11 cellular contexts compared by ENCODE assay signal in the genomic region with DNA sequence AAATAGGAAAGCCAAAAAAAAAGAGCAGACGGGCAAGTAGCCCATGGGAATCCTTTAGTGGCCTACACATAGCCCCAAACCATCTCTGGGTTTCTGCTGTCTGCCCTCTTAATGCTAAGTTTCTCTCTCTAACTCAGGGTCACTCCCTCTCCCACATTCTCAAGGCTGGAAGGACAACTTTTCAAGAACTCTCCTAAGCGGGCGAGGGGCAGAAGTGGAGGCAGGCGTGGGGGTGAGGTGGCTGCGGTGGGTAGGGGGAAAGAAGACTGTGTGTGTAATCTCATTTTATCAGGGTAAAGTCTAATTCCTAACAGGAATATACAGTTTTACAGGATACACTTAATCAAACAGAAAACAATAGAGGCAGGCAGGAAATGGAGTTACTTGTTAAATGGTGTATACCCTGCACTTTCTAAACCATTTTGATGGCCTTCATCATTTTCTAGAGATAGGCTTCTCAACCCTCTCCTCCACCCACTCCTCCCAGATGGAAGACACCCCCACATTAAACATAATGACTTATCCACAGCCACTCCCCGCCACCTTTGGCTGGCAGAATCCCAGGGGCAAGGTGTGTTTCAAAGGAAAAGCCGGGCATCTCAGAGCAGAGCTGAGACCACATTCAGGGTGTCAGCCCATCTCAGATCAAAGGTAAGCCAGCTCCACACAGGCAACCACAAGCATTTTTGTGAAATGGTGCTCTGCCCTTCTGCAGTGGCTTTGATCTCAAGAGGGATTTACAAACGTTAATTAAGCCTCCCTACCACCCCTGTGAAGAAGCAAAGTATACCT. TPM values are rescaled to one million over a fixed set of nuclear protein-coding genes. Genes with fewer than 3 reads are reported as not detected.
DNase-seq lines count a peak whose midpoint lies in the region; ATAC-seq and TF ChIP-seq lines count a peak whose summit lies in the region.
"Had no signal": no experiment of that assay in that cellular context is flagged by ENCODE, and none has a peak within 500 bp of the region (broad histone marks: within the 10 kb centered on the region; RNA-seq: fewer than 3 reads in every experiment).

No MANE protein-coding gene starts in this region.

- H3K36me3 ChIP-seq in mammary epithelial cell (ENCODE audit: insufficient read depth, low read length) (peaks cover 2% of the 10 kb centered on the region), mucosa of stomach (ENCODE audit: control insufficient read depth, insufficient read depth, low read length) (peaks cover 17% of the 10 kb centered on the region)

- dilution Hi-C loops in mammary epithelial cell (cut with HindIII; ENCODE audit: low sequenced_read_pairs), result loop anchor here (5.0 kb wide), 1 partner anchor 98 kb away; no protein-coding TSS in a partner anchor

- H3K27ac Mint-ChIP-seq in activated naive CD4-positive, alpha-beta T cell treated with anti-CD3 and anti-CD28 coated beads, Interleukin-2, amount 50 U/mL, for 24 hours, result no peak overlapping the region
- H3K27ac Mint-ChIP-seq in activated naive CD4-positive, alpha-beta T cell treated with anti-CD3 and anti-CD28 coated beads, Interleukin-2, amount 50 U/mL, for 72 hours, result no peak overlapping the region
- peak overlapping the region; percentile 32 for H3K27ac Mint-ChIP-seq in type B pancreatic cell

- peak overlapping the region; percentile 71 for H3K4me3 Mint-ChIP-seq in activated naive CD4-positive, alpha-beta T cell treated with anti-CD3 and anti-CD28 coated beads, Interleukin-2, amount 50 U/mL, for 24 hours
- H3K4me3 Mint-ChIP-seq in type B pancreatic cell, result peak overlapping the region; percentile 91

- H3K9me3 Mint-ChIP-seq in activated naive CD4-positive, alpha-beta T cell treated with anti-CD3 and anti-CD28 coated beads, Interleukin-2, amount 50 U/mL, for 24 hours, result no peaks in the 10 kb centered on the region
- H3K9me3 Mint-ChIP-seq in activated naive CD4-positive, alpha-beta T cell treated with anti-CD3 and anti-CD28 coated beads, Interleukin-2, amount 50 U/mL, for 72 hours, result no peaks in the 10 kb centered on the region
- H3K9me3 Mint-ChIP-seq in type B pancreatic cell, result no peaks in the 10 kb centered on the region

- H3K9me3 ChIP-seq in mammary epithelial cell (replicated peaks; ENCODE audit: insufficient read depth, low read length) (no peaks in the 10 kb centered on the region), mucosa of stomach (ENCODE audit: control insufficient read depth, low read length) (no peaks in the 10 kb centered on the region)

- no peak overlapping the region for H2AFZ ChIP-seq in mammary epithelial cell (ENCODE audit: low read depth, low read length)

- H3K9ac ChIP-seq in mammary epithelial cell (ENCODE audit: insufficient read depth, low read length) (no peak overlapping the region), mucosa of stomach (ENCODE audit: low read length) (peak overlapping the region; percentile 19)

- H3K4me3 ChIP-seq in mammary epithelial cell (replicated peaks in 1 of 3; ENCODE audit: insufficient read depth in 1 of 3, low read depth in 2 of 3, low read length in 3 of 3) (no peak overlapping the region), mucosa of stomach (ENCODE audit: low read length) (no peak overlapping the region)

- intact Hi-C loops in mammary epithelial cell (cut with micrococcal nuclease), result loop anchor here (5.0 to 10.0 kb wide), 3 partner anchors 112 to 503 kb away; no protein-coding TSS in a partner anchor

- H3K36me3 Mint-ChIP-seq in activated naive CD4-positive, alpha-beta T cell treated with anti-CD3 and anti-CD28 coated beads, Interleukin-2, amount 50 U/mL, for 24 hours, result peaks cover 20% of the 10 kb centered on the region
- peaks cover 26 to 41% of the 10 kb centered on the region in 2 donors for H3K36me3 Mint-ChIP-seq in activated naive CD4-positive, alpha-beta T cell treated with anti-CD3 and anti-CD28 coated beads, Interleukin-2, amount 50 U/mL, for 72 hours
- peaks cover 41% of the 10 kb centered on the region for H3K36me3 Mint-ChIP-seq in type B pancreatic cell

- in situ Hi-C loops in mammary epithelial cell (cut with MboI; ENCODE audit: low sequenced_read_pairs in 2 of 2), result loop anchor here in 1 of 2 donors (10.0 kb wide), 1 partner anchor 231 kb away; no protein-coding TSS in a partner anchor

- no peaks in the 10 kb centered on the region for H3K27me3 Mint-ChIP-seq in activated naive CD4-positive, alpha-beta T cell treated with anti-CD3 and anti-CD28 coated beads, Interleukin-2, amount 50 U/mL, for 24 hours
- H3K27me3 Mint-ChIP-seq in type B pancreatic cell, result no peaks in the 10 kb centered on the region

- no peak for DNase-seq in activated naive CD4-positive, alpha-beta T cell treated with anti-CD3 and anti-CD28 coated beads, Interleukin-2, amount 50 U/mL, for 72 hours (ENCODE audit: low spot score in 2 of 2)
- DNase-seq in mammary epithelial cell (no peak), type B pancreatic cell (ENCODE audit: extremely low spot score, unreplicated experiment) (no peak), NCI-H1092 treated with DMSO at 0.1 percent for 48 hours (lab: John Stamatoyannopoulos, UW) (no peak), SKM-1 (lab: John Stamatoyannopoulos, UW; ENCODE audit: unreplicated experiment) (no peak)
- DNase-seq: AML-193; Kasumi-1; NK-92 treated with Interleukin-12 subunit alpha and Interleukin-12 subunit beta, amount 100 ng/mL, for 24 hours had no signal

- H3K4me1 ChIP-seq in mammary epithelial cell (ENCODE audit: insufficient read depth, low read length) (peaks cover 78% of the 10 kb centered on the region), mucosa of stomach (ENCODE audit: control insufficient read depth, insufficient read depth, low read length) (peaks cover 77% of the 10 kb centered on the region)

- CTCF ChIA-PET in mammary epithelial cell (lab: Charles Lee; ENCODE audit: low non-redundant PET), result no interaction called here

- H3K27me3 ChIP-seq in mammary epithelial cell (ENCODE audit: insufficient read depth, low read length), result no peaks in the 10 kb centered on the region
- H3K27me3 ChIP-seq in mucosa of stomach (ENCODE audit: control insufficient read depth, insufficient read depth, low read length), result no peaks in the 10 kb centered on the region

- no TSS peak for BruUV-seq in mammary epithelial cell (replicated peaks; lab: Mats Ljungman, UMichigan)

- 76% methylated on average over 8 of the region's 8 CpGs for WGBS in mammary epithelial cell (ENCODE audit: low coverage, missing lambda C conversion rate)

- peaks cover 90% of the 10 kb centered on the region for H3K4me1 Mint-ChIP-seq in activated naive CD4-positive, alpha-beta T cell treated with anti-CD3 and anti-CD28 coated beads, Interleukin-2, amount 50 U/mL, for 24 hours
- H3K4me1 Mint-ChIP-seq in type B pancreatic cell (ENCODE audit: unreplicated experiment), result peaks cover 87% of the 10 kb centered on the region

- peak overlapping the region; percentile 64 for H3K4me2 ChIP-seq in mammary epithelial cell (ENCODE audit: insufficient read depth, low read depth, low read length)

- TF ChIP-seq CTCF in mammary epithelial cell (conservative IDR thresholded peaks at IDR 0.05 in 1 of 2, IDR thresholded peaks at IDR 0.05 in 1 of 2; ENCODE audit: extremely low read depth in 1 of 2, insufficient read depth in 1 of 2, low read depth in 1 of 2, low read length in 2 of 2) (no peak), type B pancreatic cell (conservative IDR thresholded peaks at IDR 0.05) (no peak)

- peak overlapping the region; percentile 78 for H3K27ac ChIP-seq in mammary epithelial cell (ENCODE audit: insufficient read depth, low read depth, low read length)

- no peak for ATAC-seq in activated naive CD4-positive, alpha-beta T cell treated with anti-CD3 and anti-CD28 coated beads, Interleukin-2, amount 50 U/mL, for 72 hours
- no peak for ATAC-seq in GM21717 (IDR thresholded peaks at IDR 0.05; ENCODE audit: unreplicated experiment)

- peaks cover 92% of the 10 kb centered on the region for H3K79me2 ChIP-seq in mammary epithelial cell (ENCODE audit: insufficient read depth, low read length)

- H4K20me1 ChIP-seq in mammary epithelial cell (ENCODE audit: insufficient read depth, low read length), result no peaks in the 10 kb centered on the region

RNA-seq across cellular contexts. Expression of a gene that starts 6.8 kb away (rescaled TPM):
- 10 to 100 TPM; 13.4 to 14.6 TPM for total RNA-seq in activated naive CD4-positive, alpha-beta T cell treated with anti-CD3 and anti-CD28 coated beads, Interleukin-2, amount 50 U/mL, for 72 hours
- total RNA-seq in mammary epithelial cell (10 to 100 TPM; 15.7 to 20.0 TPM), type B pancreatic cell (ENCODE audit: low replicate concordance) (17.8 and 30.9 TPM in 2 replicates)
- polyA plus RNA-seq in mammary epithelial cell, result 8.2 TPM
- 53.8 TPM for polyA minus RNA-seq in mammary epithelial cell
